ENCODE assay signal across 1 cellular context in genomic region chr2:3635171-3636008, GRCh38.
TF ChIP-seq lines count a peak whose summit lies in the region.

No MANE protein-coding gene starts in this region.

TF ChIP-seq in HepG2, 621 proteins besides CTCF, POLR2A, EP300 and RAD21:
- no peak for TF ChIP-seq PBX2 (CRISPR knock-in tag; IDR thresholded peaks at IDR 0.05)
- TF ChIP-seq ZNF687 (CRISPR knock-in tag; IDR thresholded peaks at IDR 0.05) = peak; percentile 8; the same call in 1 of the 2 replicates
- 0 out of 2 replicates have a peak, but pooled peaks have one; percentile 24 for TF ChIP-seq ZNF768 (CRISPR knock-in tag; IDR thresholded peaks at IDR 0.05)
